Comparison of ENCODE assay signal across 21 cellular contexts in the genomic region with DNA sequence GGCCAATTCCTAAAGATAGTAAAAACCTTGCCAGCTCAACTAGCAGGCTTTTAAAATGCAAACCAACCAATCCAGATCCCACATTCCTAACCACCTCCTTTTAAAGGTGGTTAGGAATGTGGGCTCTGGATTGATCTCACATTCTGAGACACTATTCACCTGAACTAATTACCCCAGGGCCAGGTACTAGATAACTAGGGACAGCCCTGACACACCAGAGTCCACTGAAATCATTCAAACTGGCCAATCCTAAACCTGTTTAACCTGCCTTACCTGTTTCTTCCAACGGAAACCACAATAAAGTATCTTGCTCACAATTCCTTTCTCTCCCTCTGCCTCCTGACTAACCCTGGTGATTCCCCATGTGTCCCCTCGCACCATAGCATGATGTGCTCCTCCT.
DNase-seq lines count a peak whose midpoint lies in the region; ATAC-seq and TF ChIP-seq lines count a peak whose summit lies in the region.
"Had no signal": no experiment of that assay in that cellular context is flagged by ENCODE, and none has a peak within 500 bp of the region (broad histone marks: within the 10 kb centered on the region; RNA-seq: fewer than 3 reads in every experiment).

No MANE protein-coding gene starts in this region.

- ATAC-seq in CD4-positive, alpha-beta T cell (ENCODE audit: poor library complexity), result no peak
- ATAC-seq in esophagus mucosa (peak; percentile 70), GM18517 (IDR thresholded peaks at IDR 0.05; ENCODE audit: unreplicated experiment) (no peak), GM21786 (IDR thresholded peaks at IDR 0.05; ENCODE audit: unreplicated experiment) (no peak)

- H3K36me3 Mint-ChIP-seq in CD4-positive, alpha-beta T cell (ENCODE audit: low read depth), result no peaks in the 10 kb centered on the region
- H3K36me3 Mint-ChIP-seq: activated naive CD8-positive, alpha-beta T cell treated with anti-CD3 and anti-CD28 coated beads for 36 hours; naive B cell had no signal

- H3K4me3 Mint-ChIP-seq in CD4-positive, alpha-beta T cell, result no peak overlapping the region
- H3K4me3 Mint-ChIP-seq: activated naive CD8-positive, alpha-beta T cell treated with anti-CD3 and anti-CD28 coated beads for 36 hours; activated T-cell treated with anti-CD3 and anti-CD28 coated beads, Interleukin-2, amount 50 U/mL, for 72 hours; dendritic cell treated with granulocyte-macrophage colony-stimulating factor and Interleukin-4, amounts not matched to agents 40 ng/mL and 50 ng/mL, for 4 days; T-helper 1 cell treated with Interleukin-12 subunit alpha and Interleukin-12 subunit beta and Interleukin-4 antibody, amounts not matched to agents 30 μg/mL and 1 μg/mL, for 36 hours had no signal

- H3K9ac ChIP-seq in mucosa of rectum (ENCODE audit: low read depth in 1 of 2, low read length in 2 of 2), result no peak overlapping the region

- H3K4me1 ChIP-seq in mucosa of rectum (ENCODE audit: control insufficient read depth in 2 of 2, insufficient read depth in 2 of 2, low read length in 2 of 2) (peaks cover 13 to 17% of the 10 kb centered on the region in 2 donors), HAP-1 (peaks cover 5% of the 10 kb centered on the region; the same call in 1 of the 2 replicates)
- H3K4me1 ChIP-seq: stomach had no signal

- H3K36me3 ChIP-seq in mucosa of rectum (ENCODE audit: control insufficient read depth in 2 of 2, insufficient read depth in 2 of 2, low read length in 2 of 2) (no peaks in the 10 kb centered on the region), HAP-1 (replicated peaks) (no peaks in the 10 kb centered on the region)
- H3K36me3 ChIP-seq: brain microvascular endothelial cell, ovary, stomach had no signal

- TF ChIP-seq CTCF in CD4-positive, alpha-beta T cell (IDR thresholded peaks at IDR 0.05), result no peak

- H3K27me3 ChIP-seq in CD4-positive, alpha-beta T cell (ENCODE audit: control insufficient read depth, insufficient read depth, low read length), result no peaks in the 10 kb centered on the region
- H3K27me3 ChIP-seq in mucosa of rectum (ENCODE audit: control insufficient read depth in 2 of 2, insufficient read depth in 2 of 2, low read length in 2 of 2), result no peaks in the 10 kb centered on the region
- H3K27me3 ChIP-seq in HAP-1 (ENCODE audit: low read depth), result no peaks in the 10 kb centered on the region
- H3K27me3 ChIP-seq: brain microvascular endothelial cell, ovary, stomach had no signal

- H3K4me3 ChIP-seq in mucosa of rectum (ENCODE audit: low read length in 2 of 2), result no peak overlapping the region
- no peak overlapping the region for H3K4me3 ChIP-seq in HAP-1
- H3K4me3 ChIP-seq: lung, ovary, stomach had no signal

- H3K27ac ChIP-seq in CD4-positive, alpha-beta T cell (ENCODE audit: low read depth, low read length), result no peak overlapping the region
- H3K27ac ChIP-seq in mucosa of rectum (ENCODE audit: low read depth in 2 of 2, low read length in 2 of 2), result peak overlapping the region; percentile 61 to 68
- H3K27ac ChIP-seq: brain microvascular endothelial cell, ovary, stomach had no signal

- no peaks in the 10 kb centered on the region for H3K9me3 ChIP-seq in CD4-positive, alpha-beta T cell (ENCODE audit: control insufficient read depth, low read length)
- H3K9me3 ChIP-seq in mucosa of rectum (ENCODE audit: control insufficient read depth in 2 of 2, low read length in 2 of 2) (no peaks in the 10 kb centered on the region), HAP-1 (no peaks in the 10 kb centered on the region)
- H3K9me3 ChIP-seq: ovary, stomach had no signal

- H3K27ac Mint-ChIP-seq in CD4-positive, alpha-beta T cell, result peak overlapping the region; percentile 47
- H3K27ac Mint-ChIP-seq: activated naive CD8-positive, alpha-beta T cell treated with anti-CD3 and anti-CD28 coated beads for 36 hours; activated T-cell treated with anti-CD3 and anti-CD28 coated beads, Interleukin-2, amount 50 U/mL, for 72 hours; dendritic cell treated with granulocyte-macrophage colony-stimulating factor and Interleukin-4, amounts not matched to agents 40 ng/mL and 50 ng/mL, for 4 days; T-helper 1 cell treated with Interleukin-12 subunit alpha and Interleukin-12 subunit beta and Interleukin-4 antibody, amounts not matched to agents 30 μg/mL and 1 μg/mL, for 36 hours had no signal

- POLR2A ChIA-PET in CD4-positive, alpha-beta T cell (lab: Charles Lee), result interaction anchor here (1.7 kb wide), 1 partner anchor 8 kb away, joined by 11 read pairs; no protein-coding TSS in a partner anchor

- H3K9me3 Mint-ChIP-seq in CD4-positive, alpha-beta T cell, result no peaks in the 10 kb centered on the region
- H3K9me3 Mint-ChIP-seq: activated T-cell treated with anti-CD3 and anti-CD28 coated beads, Interleukin-2, amount 50 U/mL, for 72 hours; dendritic cell treated with granulocyte-macrophage colony-stimulating factor and Interleukin-4, amounts not matched to agents 40 ng/mL and 50 ng/mL, for 4 days had no signal

- H3K4me1 Mint-ChIP-seq in CD4-positive, alpha-beta T cell (ENCODE audit: low read depth), result peaks cover 19% of the 10 kb centered on the region

- intact Hi-C loops in CD4-positive, alpha-beta T cell (cut with DNase I, micrococcal nuclease), result loop anchor here in 1 of 2 experiments (5.0 kb wide), 1 partner anchor 51 kb away; no protein-coding TSS in a partner anchor

- no peak for DNase-seq in CD4-positive, alpha-beta T cell
- DNase-seq in HT-29 (ENCODE audit: low spot score) (peak; percentile 67), CD1c-positive myeloid dendritic cell (ENCODE audit: extremely low spot score) (no peak), HAP-1 (ENCODE audit: low spot score in 2 of 2) (no peak)
- DNase-seq: activated naive CD8-positive, alpha-beta T cell treated with anti-CD3 and anti-CD28 coated beads for 36 hours; activated T-cell treated with anti-CD3 and anti-CD28 coated beads, Interleukin-2, amount 50 U/mL, for 72 hours; brain microvascular endothelial cell; naive B cell; NCI-H187 treated with DMSO at 0.1 percent for 48 hours; NCI-H446 treated with DMSO at 0.1 percent for 48 hours; ovary; SHP77 treated with DMSO at 0.1 percent for 48 hours; stimulated activated CD4-positive, alpha-beta T cell treated with anti-CD3 and anti-CD28 coated beads, Interleukin-1b, Interleukin-23, amount 100 ng/mL, for 48 hours; stomach had no signal

- CTCF ChIA-PET in CD4-positive, alpha-beta T cell (lab: Charles Lee), result no interaction called here

- in situ Hi-C loops in HAP-1 (cut with MboI; ENCODE audit: low sequenced_read_pairs), result no loop called here

- H3K27me3 Mint-ChIP-seq in CD4-positive, alpha-beta T cell, result no peaks in the 10 kb centered on the region
- H3K27me3 Mint-ChIP-seq: activated naive CD8-positive, alpha-beta T cell treated with anti-CD3 and anti-CD28 coated beads for 36 hours; dendritic cell treated with granulocyte-macrophage colony-stimulating factor and Interleukin-4, amounts not matched to agents 40 ng/mL and 50 ng/mL, for 4 days; naive B cell had no signal
